ENCODE assay signal across 8 cellular contexts in the genomic region with DNA sequence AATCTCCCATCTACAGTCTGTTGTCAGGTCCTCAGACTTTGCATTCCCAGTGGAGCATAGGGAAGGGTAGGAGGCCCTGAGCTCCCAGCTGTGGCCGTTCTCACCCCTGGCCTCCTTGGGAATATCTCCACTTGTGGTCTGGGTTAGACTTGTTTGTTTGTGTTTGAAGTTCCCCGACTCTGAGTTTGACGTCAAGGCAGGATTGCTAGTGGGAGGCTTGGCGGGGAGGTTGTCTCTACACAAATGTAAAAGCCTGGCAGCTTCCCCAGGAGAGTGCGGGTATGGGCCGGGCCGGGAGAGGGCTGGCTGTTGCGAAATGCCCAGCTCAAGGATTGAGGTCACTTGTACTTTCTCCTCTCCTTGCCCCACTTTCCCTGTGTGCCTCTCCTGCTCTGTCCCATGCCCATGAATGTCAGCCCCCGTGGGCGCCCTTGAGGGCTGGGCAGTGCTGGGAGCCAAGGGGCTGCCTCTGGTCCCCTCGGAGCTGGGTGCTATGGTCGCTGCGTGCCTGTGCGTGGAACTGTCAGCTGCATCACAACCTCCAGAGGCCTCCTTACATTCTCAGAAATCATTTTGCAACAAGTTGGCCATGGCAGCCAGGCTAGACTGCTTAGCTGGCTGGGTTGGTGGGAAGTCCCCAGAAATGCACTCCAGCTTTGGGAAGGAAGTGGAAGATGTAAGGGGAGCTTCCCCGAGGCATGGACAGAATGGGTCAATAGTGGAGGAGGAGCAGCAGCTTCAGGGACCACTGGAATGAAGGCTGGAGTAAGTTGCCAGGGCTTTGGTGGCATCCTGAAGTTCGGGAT.
DNase-seq lines count a peak whose midpoint lies in the region; ATAC-seq and TF ChIP-seq lines count a peak whose summit lies in the region.

No MANE protein-coding gene starts in this region.

- H3K27ac ChIP-seq in suprapubic skin, result peak overlapping the region; percentile 76

- 27% methylated on average over 14 of the region's 16 CpGs for WGBS in suprapubic skin

- peak; percentile 91 for DNase-seq in LHCN-M2 (ENCODE audit: low read depth)
- DNase-seq in brain pericyte (ENCODE audit: low read depth, low spot score), result peak; percentile 98
- DNase-seq in left kidney (ENCODE audit: low read depth, low spot score), result peak; percentile 49
- peak; percentile 94 for DNase-seq in suprapubic skin (ENCODE audit: low spot score in 2 of 2)
- DNase-seq in cerebellar nuclear complex (lab: John Stamatoyannopoulos, UW), result no peak
- DNase-seq in NCI-H345 treated with DMSO at 0.1 percent for 48 hours (lab: John Stamatoyannopoulos, UW; ENCODE audit: unreplicated experiment), result no peak

- H3K4me1 ChIP-seq in suprapubic skin, result peaks cover 46% of the 10 kb centered on the region

- TF ChIP-seq POLR2A in suprapubic skin (IDR thresholded peaks at IDR 0.05), result no peak

- no peaks in the 10 kb centered on the region for H3K27me3 ChIP-seq in suprapubic skin

- no peaks in the 10 kb centered on the region for H3K36me3 ChIP-seq in suprapubic skin

- no peak for TF ChIP-seq EP300 in suprapubic skin (IDR thresholded peaks at IDR 0.05)

- no peaks in the 10 kb centered on the region for H3K9me3 ChIP-seq in suprapubic skin

- TF ChIP-seq CTCF in suprapubic skin (IDR thresholded peaks at IDR 0.05), result no peak

- ATAC-seq in HG03571 (IDR thresholded peaks at IDR 0.05; ENCODE audit: unreplicated experiment) (no peak), HG03354 (IDR thresholded peaks at IDR 0.05; ENCODE audit: poor library complexity, severe bottlenecking, unreplicated experiment) (no peak)

- no peak overlapping the region for H3K4me3 ChIP-seq in suprapubic skin

Comparison
In these comparisons a context has a peak if more than half of its experiments do, and no peak if none do; other contexts are left out.
1. DNase-seq: peak in LHCN-M2 (single experiment), brain pericyte (single experiment), left kidney (single experiment) and suprapubic skin (2 of 2); none in cerebellar nuclear complex (0 of 2) and NCI-H345 treated with DMSO at 0.1 percent for 48 hours (single experiment).